1 cellular context compared by ENCODE assay signal in the genomic region with DNA sequence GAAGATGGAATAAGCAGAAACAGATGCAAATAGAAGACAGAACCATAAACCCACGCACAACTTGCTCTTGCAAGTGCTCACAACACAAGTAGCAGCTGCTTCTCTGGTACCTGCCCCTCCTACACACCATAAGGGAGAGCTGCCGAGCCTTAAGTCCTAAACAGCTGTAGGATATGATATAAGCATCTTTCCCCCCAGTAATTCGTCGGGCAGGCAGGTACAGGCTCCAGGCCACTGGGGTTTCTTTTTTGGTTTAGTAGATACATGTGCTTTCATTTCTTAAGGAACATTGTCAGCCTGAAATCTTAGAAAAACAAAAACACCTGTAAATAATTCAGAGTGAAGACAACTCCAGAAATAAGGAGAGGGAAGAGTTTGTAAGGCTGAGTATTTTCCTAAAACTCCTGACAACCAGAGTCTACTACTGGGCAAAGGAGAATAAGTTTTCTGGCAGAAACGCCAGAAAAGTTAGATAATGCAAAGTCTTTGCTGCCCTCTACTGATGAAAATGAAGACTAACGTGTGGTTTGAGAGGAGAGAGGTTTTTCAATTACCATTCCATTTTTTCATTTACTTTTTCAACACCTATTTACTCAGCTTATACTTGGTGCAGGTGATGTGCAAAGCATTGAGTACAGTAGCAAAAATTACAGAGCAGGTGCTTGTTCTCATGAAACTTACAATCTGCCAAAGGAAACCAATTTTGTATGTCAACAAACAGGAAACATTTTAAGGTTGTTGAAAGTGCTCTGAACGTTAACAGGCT.
TF ChIP-seq lines count a peak whose summit lies in the region.

No MANE protein-coding gene starts in this region.

TF ChIP-seq in HEK293, 187 proteins besides CTCF, POLR2A, EP300 and RAD21 (continued from another document):
- TF ChIP-seq, protein P1, sequence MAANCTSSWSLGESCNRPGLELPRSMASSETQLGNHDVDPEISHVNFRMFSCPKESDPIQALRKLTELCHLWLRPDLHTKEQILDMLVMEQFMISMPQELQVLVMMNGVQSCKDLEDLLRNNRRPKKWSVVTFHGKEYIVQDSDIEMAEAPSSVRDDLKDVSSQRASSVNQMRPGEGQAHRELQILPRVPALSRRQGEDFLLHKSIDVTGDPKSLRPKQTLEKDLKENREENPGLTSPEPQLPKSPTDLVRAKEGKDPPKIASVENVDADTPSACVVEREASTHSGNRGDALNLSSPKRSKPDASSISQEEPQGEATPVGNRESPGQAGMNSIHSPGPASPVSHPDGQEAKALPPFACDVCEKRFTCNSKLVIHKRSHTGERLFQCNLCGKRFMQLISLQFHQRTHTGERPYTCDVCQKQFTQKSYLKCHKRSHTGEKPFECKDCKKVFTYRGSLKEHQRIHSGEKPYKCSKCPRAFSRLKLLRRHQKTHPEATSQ (tag by site-specific recombination; IDR thresholded peaks at IDR 0.05) = no peak
- TF ChIP-seq PRDM1 (tag by site-specific recombination; IDR thresholded peaks at IDR 0.05) (peak; percentile 62), ZNF785 (tag by site-specific recombination; IDR thresholded peaks at IDR 0.05) (no peak), ZFP3 (tag by site-specific recombination; IDR thresholded peaks at IDR 0.05; ENCODE audit: low read depth) (no peak), ZNF521 (tag by site-specific recombination; IDR thresholded peaks at IDR 0.05) (no peak)
- TF ChIP-seq, protein P2, sequence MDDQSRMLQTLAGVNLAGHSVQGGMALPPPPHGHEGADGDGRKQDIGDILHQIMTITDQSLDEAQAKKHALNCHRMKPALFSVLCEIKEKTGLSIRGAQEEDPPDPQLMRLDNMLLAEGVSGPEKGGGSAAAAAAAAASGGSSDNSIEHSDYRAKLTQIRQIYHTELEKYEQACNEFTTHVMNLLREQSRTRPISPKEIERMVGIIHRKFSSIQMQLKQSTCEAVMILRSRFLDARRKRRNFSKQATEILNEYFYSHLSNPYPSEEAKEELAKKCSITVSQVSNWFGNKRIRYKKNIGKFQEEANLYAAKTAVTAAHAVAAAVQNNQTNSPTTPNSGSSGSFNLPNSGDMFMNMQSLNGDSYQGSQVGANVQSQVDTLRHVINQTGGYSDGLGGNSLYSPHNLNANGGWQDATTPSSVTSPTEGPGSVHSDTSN (CRISPR knock-in tag; IDR thresholded peaks at IDR 0.05) = no peak
TF ChIP-seq in HEK293: peak in this region for 4.
